ENCODE assay signal across 8 cellular contexts in the genomic region with DNA sequence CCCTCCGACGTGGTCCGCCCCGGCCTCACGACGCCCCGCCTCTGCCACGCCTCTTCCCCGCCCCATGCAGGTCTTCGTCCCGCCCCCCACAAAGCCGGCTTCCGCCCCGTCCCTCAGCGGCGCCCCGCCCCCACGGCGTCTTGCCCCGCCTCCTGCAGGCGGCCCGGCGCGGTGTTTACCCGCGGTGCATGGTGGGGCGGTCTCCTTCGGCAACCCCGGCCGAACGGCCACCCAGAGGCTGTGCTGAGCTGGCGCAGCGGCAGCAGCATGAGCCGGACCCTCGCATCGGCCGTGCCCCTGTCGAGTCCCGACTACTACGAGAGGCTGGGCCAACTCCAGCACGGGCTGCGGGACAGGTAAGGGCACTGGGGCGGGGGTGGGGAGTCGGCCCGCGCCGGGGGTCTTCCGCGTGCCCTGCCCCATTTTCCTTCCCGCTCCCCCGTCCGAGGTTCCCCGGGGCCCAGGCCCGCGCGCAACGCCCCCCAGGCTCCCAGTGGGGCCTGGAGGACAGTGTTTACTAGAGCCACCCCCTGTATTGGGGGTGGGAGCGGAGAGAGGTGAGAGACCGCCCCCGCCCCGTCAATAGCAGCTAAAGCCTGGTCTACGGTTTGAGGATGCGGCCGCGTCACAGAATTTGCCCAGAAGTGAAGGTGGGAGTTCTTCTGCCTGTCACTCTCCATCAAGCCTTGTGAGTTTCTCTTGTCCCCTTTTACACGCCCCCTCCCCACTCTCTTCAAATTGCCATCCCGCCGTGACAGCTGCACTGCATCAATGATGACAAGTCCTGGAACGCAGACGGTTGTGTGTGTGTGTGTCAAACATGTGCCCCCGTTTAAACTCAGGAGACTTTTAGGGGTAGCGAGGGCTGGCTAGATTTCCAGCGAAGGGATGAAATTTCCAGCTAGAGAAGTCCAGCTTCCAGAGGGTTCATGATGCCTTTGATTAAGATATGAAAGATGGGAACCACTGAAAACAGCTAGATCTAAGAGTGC. TPM values are rescaled to one million over a fixed set of nuclear protein-coding genes. Genes with fewer than 3 reads are reported as not detected.
A peak's percentile ranks its signal among the peaks of the same experiment; 100 is the strongest.
DNase-seq lines count a peak whose midpoint lies in the region; ATAC-seq and TF ChIP-seq lines count a peak whose summit lies in the region.

Gene KIZ (plus strand): TSS at position 234 of the 992 bp plus-strand sequence. CDS start 34 bp downstream, at position 268.

- no peaks in the 10 kb centered on the region for H3K36me3 Mint-ChIP-seq in activated T-helper 2 cell treated with anti-CD3 and anti-CD28 coated beads, Interferon-gamma antibody, Interleukin-2, Interleukin-4, amounts not matched to agents 10 μg/mL and 5 μg/mL and 100 μg/mL, durations not matched to agents 14 hours and 24 hours and 36 hours (ENCODE audit: low read depth)
- no peaks in the 10 kb centered on the region for H3K36me3 Mint-ChIP-seq in nephron progenitor cell (ENCODE audit: low read depth)

- peak; percentile 44 for TF ChIP-seq CTCF in LNCAP (IDR thresholded peaks at IDR 0.05)
- TF ChIP-seq CTCF in nephron progenitor cell (IDR thresholded peaks at IDR 0.05): no peak

- no peaks in the 10 kb centered on the region for H3K9me3 Mint-ChIP-seq in activated T-helper 2 cell treated with anti-CD3 and anti-CD28 coated beads, Interferon-gamma antibody, Interleukin-2, Interleukin-4, amounts not matched to agents 10 μg/mL and 5 μg/mL and 100 μg/mL, durations not matched to agents 14 hours and 24 hours and 36 hours
- no peaks in the 10 kb centered on the region for H3K9me3 Mint-ChIP-seq in nephron progenitor cell
- H3K9me3 Mint-ChIP-seq in stimulated activated naive CD8-positive, alpha-beta T cell treated with anti-CD3 and anti-CD28 coated beads, Interleukin-15, amount 100 ng/mL, for 72 hours: no peaks in the 10 kb centered on the region

- intact Hi-C loops in activated T-helper 2 cell treated with anti-CD3 and anti-CD28 coated beads, Interferon-gamma antibody, Interleukin-2, Interleukin-4, amounts not matched to agents 10 μg/mL and 5 μg/mL and 100 μg/mL, durations not matched to agents 14 hours and 24 hours and 36 hours (cut with micrococcal nuclease): loop anchor here (1.0 to 2.0 kb wide), 2 partner anchors 177 to 413 kb away; partner anchors contain the start of genes RALGAPA2 and XRN2

- H3K27ac Mint-ChIP-seq in activated T-helper 2 cell treated with anti-CD3 and anti-CD28 coated beads, Interferon-gamma antibody, Interleukin-2, Interleukin-4, amounts not matched to agents 10 μg/mL and 5 μg/mL and 100 μg/mL, durations not matched to agents 14 hours and 24 hours and 36 hours: peak within 1 kb of the TSS; percentile 70
- no peak within 1 kb of the TSS for H3K27ac Mint-ChIP-seq in nephron progenitor cell
- H3K27ac Mint-ChIP-seq in stimulated activated naive CD8-positive, alpha-beta T cell treated with anti-CD3 and anti-CD28 coated beads, Interleukin-15, amount 100 ng/mL, for 72 hours: peak within 1 kb of the TSS; percentile 96 to 98

- H3K4me1 Mint-ChIP-seq in activated T-helper 2 cell treated with anti-CD3 and anti-CD28 coated beads, Interferon-gamma antibody, Interleukin-2, Interleukin-4, amounts not matched to agents 10 μg/mL and 5 μg/mL and 100 μg/mL, durations not matched to agents 14 hours and 24 hours and 36 hours (ENCODE audit: low read depth): peaks cover 21% of the 10 kb centered on the region
- peaks cover 17% of the 10 kb centered on the region for H3K4me1 Mint-ChIP-seq in nephron progenitor cell
- H3K4me1 Mint-ChIP-seq in stimulated activated naive CD8-positive, alpha-beta T cell treated with anti-CD3 and anti-CD28 coated beads, Interleukin-15, amount 100 ng/mL, for 72 hours: peaks cover 16% of the 10 kb centered on the region

- H3K4me3 Mint-ChIP-seq in activated T-helper 2 cell treated with anti-CD3 and anti-CD28 coated beads, Interferon-gamma antibody, Interleukin-2, Interleukin-4, amounts not matched to agents 10 μg/mL and 5 μg/mL and 100 μg/mL, durations not matched to agents 14 hours and 24 hours and 36 hours (ENCODE audit: low read depth): peak within 1 kb of the TSS; percentile 86
- peak within 1 kb of the TSS; percentile 93 for H3K4me3 Mint-ChIP-seq in nephron progenitor cell
- H3K4me3 Mint-ChIP-seq in stimulated activated naive CD8-positive, alpha-beta T cell treated with anti-CD3 and anti-CD28 coated beads, Interleukin-15, amount 100 ng/mL, for 72 hours: peak within 1 kb of the TSS; percentile 88 to 99

- peak; percentile 92 for DNase-seq in ELF-1 (ENCODE audit: low read depth, low spot score)
- DNase-seq in GOT3 (lab: John Stamatoyannopoulos, UW): peak; percentile 95
- DNase-seq in RPMI8226: peak; percentile 96
- DNase-seq in activated T-helper 2 cell treated with anti-CD3 and anti-CD28 coated beads, Interferon-gamma antibody, Interleukin-2, Interleukin-4, amounts not matched to agents 10 μg/mL and 5 μg/mL and 100 μg/mL, durations not matched to agents 14 hours and 24 hours and 36 hours (ENCODE audit: low spot score): peak; percentile 95
- peak; percentile 88 for DNase-seq in fibroblast of peridontal ligament (ENCODE audit: extremely low read depth)
- DNase-seq in nephron progenitor cell: peak; percentile 99
- peak; percentile 97 to 99 for DNase-seq in stimulated activated naive CD8-positive, alpha-beta T cell treated with anti-CD3 and anti-CD28 coated beads, Interleukin-15, amount 100 ng/mL, for 72 hours

- H3K27me3 Mint-ChIP-seq in activated T-helper 2 cell treated with anti-CD3 and anti-CD28 coated beads, Interferon-gamma antibody, Interleukin-2, Interleukin-4, amounts not matched to agents 10 μg/mL and 5 μg/mL and 100 μg/mL, durations not matched to agents 14 hours and 24 hours and 36 hours (ENCODE audit: low read depth): peaks cover 1% of the 10 kb centered on the region
- peaks cover 4% of the 10 kb centered on the region for H3K27me3 Mint-ChIP-seq in nephron progenitor cell (ENCODE audit: low read depth, poor library complexity)
- peaks cover 7% of the 10 kb centered on the region for H3K27me3 Mint-ChIP-seq in stimulated activated naive CD8-positive, alpha-beta T cell treated with anti-CD3 and anti-CD28 coated beads, Interleukin-15, amount 100 ng/mL, for 72 hours

- peak; percentile 98 for ATAC-seq in stimulated activated naive CD8-positive, alpha-beta T cell treated with anti-CD3 and anti-CD28 coated beads, Interleukin-15, amount 100 ng/mL, for 72 hours

RNA-seq across cellular contexts. Expression of gene KIZ, which starts in this region (rescaled TPM):
- total RNA-seq in activated T-helper 2 cell treated with anti-CD3 and anti-CD28 coated beads, Interferon-gamma antibody, Interleukin-2, Interleukin-4, amounts not matched to agents 10 μg/mL and 5 μg/mL and 100 μg/mL, durations not matched to agents 14 hours and 24 hours and 36 hours: 8.9 and 10.5 TPM in 2 replicates

Comparison
In these comparisons a context has a peak if more than half of its experiments do, and no peak if none do; other contexts are left out.
1. Peak in every context shown above with its lines: DNase-seq and ATAC-seq.